1 cellular context compared by ENCODE assay signal in the genomic region with DNA sequence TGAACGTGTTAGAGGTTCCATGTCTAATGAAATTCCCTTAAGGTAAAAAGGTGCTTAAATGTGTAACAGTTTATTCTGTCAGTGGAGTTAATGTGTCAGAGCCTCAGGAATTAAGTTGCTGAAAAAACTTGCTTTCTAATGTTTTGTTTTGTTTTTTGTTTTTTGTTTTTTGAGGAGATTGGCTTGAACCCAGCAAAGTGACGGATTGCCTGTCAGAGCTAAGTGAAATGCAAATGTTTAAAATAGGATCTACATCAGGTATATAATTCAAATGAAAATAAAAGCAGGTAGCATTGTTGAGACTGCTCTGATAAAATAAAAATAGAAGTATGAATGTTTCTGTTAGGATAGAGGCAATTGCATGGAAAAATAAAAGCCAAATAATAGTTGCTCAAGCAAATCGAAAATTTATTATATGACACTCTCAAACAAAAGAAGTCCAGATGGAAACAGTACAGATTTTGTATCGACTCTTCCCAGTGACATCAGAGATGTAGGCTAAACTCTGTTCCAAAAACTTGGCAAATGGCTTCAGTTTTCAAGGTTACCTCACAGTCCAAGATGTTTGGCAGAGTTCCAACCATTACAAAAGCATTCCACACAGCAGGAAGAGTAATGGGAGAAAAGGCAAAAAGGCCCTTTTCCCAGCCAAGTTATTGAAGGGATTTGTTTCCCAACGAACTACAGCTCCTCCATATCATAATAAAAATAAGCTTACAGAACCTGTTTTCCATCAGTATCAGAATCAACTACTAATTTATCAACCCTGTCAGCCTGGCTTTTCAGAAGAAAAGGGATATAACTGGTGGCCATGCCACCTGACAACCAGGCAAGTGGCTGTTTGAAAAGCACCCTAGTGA.
TF ChIP-seq lines count a peak whose summit lies in the region.

No MANE protein-coding gene starts in this region.

TF ChIP-seq in HEK293, 187 proteins besides CTCF, POLR2A, EP300 and RAD21 (continued from another document):
- TF ChIP-seq HIC1 (tag by site-specific recombination; IDR thresholded peaks at IDR 0.05) (peak; percentile 24; the same call in 1 of the 2 replicates), ZEB2 (tag by site-specific recombination; IDR thresholded peaks at IDR 0.05) (0 out of 2 replicates have a peak, but pooled peaks have one; percentile 30), ZBTB17 (tag by site-specific recombination; IDR thresholded peaks at IDR 0.05) (peak; percentile 66; the same call in 1 of the 2 replicates), ZNF629 (tag by site-specific recombination; IDR thresholded peaks at IDR 0.05) (peak; percentile 91), ZNF423 (tag by site-specific recombination; IDR thresholded peaks at IDR 0.05) (no peak), KLF10 (tag by site-specific recombination; IDR thresholded peaks at IDR 0.05) (peak; percentile 20; the same call in 1 of the 2 replicates), ZBTB21 (tag by site-specific recombination; IDR thresholded peaks at IDR 0.05) (peak; percentile 79), ZNF510 (tag by site-specific recombination; IDR thresholded peaks at IDR 0.05; ENCODE audit: insufficient replicate concordance) (peak; percentile 97), FEZF1 (tag by site-specific recombination; IDR thresholded peaks at IDR 0.05) (peak; percentile 93), ZNF48 (tag by site-specific recombination; IDR thresholded peaks at IDR 0.05) (no peak), PRDM1 (tag by site-specific recombination; IDR thresholded peaks at IDR 0.05) (peak; percentile 42), IKZF3 (tag by site-specific recombination; IDR thresholded peaks at IDR 0.05) (peak; percentile 38; the same call in 1 of the 2 replicates), ATF2 (tag by site-specific recombination; IDR thresholded peaks at IDR 0.05; ENCODE audit: low read depth) (peak; percentile 75), PRDM4 (tag by site-specific recombination; IDR thresholded peaks at IDR 0.05) (no peak), ZNF501 (tag by site-specific recombination; IDR thresholded peaks at IDR 0.05) (no peak)
- TF ChIP-seq, protein P1, sequence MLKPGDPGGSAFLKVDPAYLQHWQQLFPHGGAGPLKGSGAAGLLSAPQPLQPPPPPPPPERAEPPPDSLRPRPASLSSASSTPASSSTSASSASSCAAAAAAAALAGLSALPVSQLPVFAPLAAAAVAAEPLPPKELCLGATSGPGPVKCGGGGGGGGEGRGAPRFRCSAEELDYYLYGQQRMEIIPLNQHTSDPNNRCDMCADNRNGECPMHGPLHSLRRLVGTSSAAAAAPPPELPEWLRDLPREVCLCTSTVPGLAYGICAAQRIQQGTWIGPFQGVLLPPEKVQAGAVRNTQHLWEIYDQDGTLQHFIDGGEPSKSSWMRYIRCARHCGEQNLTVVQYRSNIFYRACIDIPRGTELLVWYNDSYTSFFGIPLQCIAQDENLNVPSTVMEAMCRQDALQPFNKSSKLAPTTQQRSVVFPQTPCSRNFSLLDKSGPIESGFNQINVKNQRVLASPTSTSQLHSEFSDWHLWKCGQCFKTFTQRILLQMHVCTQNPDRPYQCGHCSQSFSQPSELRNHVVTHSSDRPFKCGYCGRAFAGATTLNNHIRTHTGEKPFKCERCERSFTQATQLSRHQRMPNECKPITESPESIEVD (tag by site-specific recombination; IDR thresholded peaks at IDR 0.05): peak; percentile 95
- TF ChIP-seq, protein P2, sequence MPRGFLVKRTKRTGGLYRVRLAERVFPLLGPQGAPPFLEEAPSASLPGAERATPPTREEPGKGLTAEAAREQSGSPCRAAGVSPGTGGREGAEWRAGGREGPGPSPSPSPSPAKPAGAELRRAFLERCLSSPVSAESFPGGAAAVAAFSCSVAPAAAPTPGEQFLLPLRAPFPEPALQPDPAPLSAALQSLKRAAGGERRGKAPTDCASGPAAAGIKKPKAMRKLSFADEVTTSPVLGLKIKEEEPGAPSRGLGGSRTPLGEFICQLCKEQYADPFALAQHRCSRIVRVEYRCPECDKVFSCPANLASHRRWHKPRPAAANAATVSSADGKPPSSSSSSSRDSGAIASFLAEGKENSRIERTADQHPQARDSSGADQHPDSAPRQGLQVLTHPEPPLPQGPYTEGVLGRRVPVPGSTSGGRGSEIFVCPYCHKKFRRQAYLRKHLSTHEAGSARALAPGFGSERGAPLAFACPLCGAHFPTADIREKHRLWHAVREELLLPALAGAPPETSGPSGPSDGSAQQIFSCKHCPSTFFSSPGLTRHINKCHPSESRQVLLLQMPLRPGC (tag by site-specific recombination; IDR thresholded peaks at IDR 0.05): peak; percentile 38; the same call in 1 of the 2 replicates
